In the genomic region with DNA sequence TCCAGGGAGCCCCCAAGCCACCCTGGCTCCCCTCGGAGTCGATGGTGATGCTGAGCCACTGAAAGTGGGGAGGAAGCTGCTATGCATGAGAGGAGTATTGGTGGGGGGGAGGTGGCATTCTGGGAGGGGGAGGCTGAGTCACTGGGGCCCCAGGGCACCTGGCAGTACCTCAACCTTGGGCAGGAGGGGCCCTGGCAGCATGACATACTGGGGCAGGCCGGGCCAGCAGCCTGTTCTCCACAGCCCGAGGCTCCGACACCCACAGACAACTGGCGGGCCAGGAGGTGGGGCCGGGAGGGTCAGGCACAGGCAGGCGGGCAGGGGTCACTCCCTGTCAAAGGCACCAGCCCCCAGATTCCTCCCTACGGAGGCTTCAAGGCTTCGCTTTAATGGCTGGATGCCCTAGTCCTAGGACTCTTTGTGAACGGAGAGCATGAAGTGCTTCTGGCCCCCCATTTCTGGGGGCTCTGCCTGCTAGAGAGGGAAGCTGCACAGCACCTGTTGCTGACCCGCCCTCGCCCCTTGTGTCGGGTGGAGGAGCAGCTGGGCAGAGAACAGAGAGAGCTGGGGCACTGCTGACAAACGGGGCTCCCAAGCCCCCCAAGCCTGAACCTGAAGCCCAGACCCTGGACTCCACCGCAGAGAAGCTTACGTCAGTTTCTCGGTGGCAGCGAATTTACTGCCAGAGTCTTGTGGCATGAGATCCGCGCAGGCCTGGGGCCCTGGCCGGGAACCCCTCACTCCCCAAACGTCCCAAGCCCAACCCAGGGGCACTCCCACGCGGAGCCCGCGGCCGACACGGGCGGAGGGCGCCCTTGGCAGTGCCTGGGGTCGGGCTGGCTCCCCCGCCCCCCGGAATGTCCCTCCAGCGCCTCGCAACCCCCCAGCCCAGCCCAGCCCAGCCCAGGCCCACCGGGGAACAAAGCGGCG, we compare ENCODE assay signal across 8 cellular contexts.
A peak's percentile ranks its signal among the peaks of the same experiment; 100 is the strongest.
DNase-seq lines count a peak whose midpoint lies in the region; ATAC-seq and TF ChIP-seq lines count a peak whose summit lies in the region.

No MANE protein-coding gene starts in this region.

- H3K27me3 ChIP-seq in ACC112 (ENCODE audit: insufficient read depth, low read length) (no peaks in the 10 kb centered on the region), HUES6 (ENCODE audit: control insufficient read depth, insufficient read depth, low read length) (no peaks in the 10 kb centered on the region), subcutaneous abdominal adipose tissue (ENCODE audit: control insufficient read depth in 5 of 5, insufficient read depth in 4 of 5, low read length in 5 of 5) (no peaks in the 10 kb centered on the region)

- H3K27ac ChIP-seq in ACC112 (ENCODE audit: low read depth, low read length) (no peak overlapping the region), HUES6 (ENCODE audit: low read depth, low read length) (peak overlapping the region; percentile 70; the same call in 1 of the 2 replicates), subcutaneous abdominal adipose tissue (ENCODE audit: low read depth, low read length) (peak overlapping the region; percentile 79)

- no peak for TF ChIP-seq POLR2A in GM18505 (IDR thresholded peaks at IDR 0.05; ENCODE audit: borderline replicate concordance, extremely low read depth, insufficient read depth, insufficient read length)

- H3K36me3 ChIP-seq in ACC112 (ENCODE audit: insufficient read depth, low read length) (no peaks in the 10 kb centered on the region), HUES6 (ENCODE audit: control insufficient read depth, insufficient read depth, low read length) (peaks cover 25% of the 10 kb centered on the region), subcutaneous abdominal adipose tissue (ENCODE audit: control insufficient read depth in 5 of 5, insufficient read depth in 5 of 5, low read length in 5 of 5) (peaks cover 0 to 24% (median 7%) of the 10 kb centered on the region in 5 donors)

- H3K9ac ChIP-seq in HUES6 (ENCODE audit: low read length) (peak overlapping the region; percentile 78), subcutaneous abdominal adipose tissue (ENCODE audit: low read length in 5 of 5) (peak overlapping the region; percentile 63 to 93 (median 85))

- DNase-seq in astrocyte of the hippocampus (ENCODE audit: low read depth, low spot score) (peak; percentile 55), iris pigment epithelial cell (ENCODE audit: low read depth) (peak; percentile 25), NAMALWA (ENCODE audit: low spot score) (no peak)

- H3K4me3 ChIP-seq in ACC112 (ENCODE audit: low read depth, low read length) (peak overlapping the region; percentile 81), HUES6 (ENCODE audit: low read depth, low read length) (peak overlapping the region; percentile 95), subcutaneous abdominal adipose tissue (ENCODE audit: low read depth in 1 of 5, low read length in 5 of 5) (peak overlapping the region; percentile 78 to 92 (median 81))

- peaks cover 3% of the 10 kb centered on the region for H3K79me2 ChIP-seq in ACC112 (ENCODE audit: control insufficient read depth, insufficient read depth, low read length, unreplicated experiment)

- peak overlapping the region; percentile 88 for H2AFZ ChIP-seq in ACC112 (ENCODE audit: low read length, unreplicated experiment)

- H3K4me1 ChIP-seq in ACC112 (ENCODE audit: control insufficient read depth, insufficient read depth, low read length, unreplicated experiment), result peaks cover 19% of the 10 kb centered on the region
- H3K4me1 ChIP-seq in HUES6 (ENCODE audit: control insufficient read depth, insufficient read depth, low read length), result peaks cover 9% of the 10 kb centered on the region
- peaks cover 5 to 71% (median 55%) of the 10 kb centered on the region in 5 donors for H3K4me1 ChIP-seq in subcutaneous abdominal adipose tissue (ENCODE audit: control insufficient read depth in 5 of 5, insufficient read depth in 5 of 5, low read length in 5 of 5)

- ATAC-seq in GM18505 (IDR thresholded peaks at IDR 0.05; ENCODE audit: unreplicated experiment) (no peak), GM18861 (IDR thresholded peaks at IDR 0.05; ENCODE audit: unreplicated experiment) (no peak)

- H3K9me3 ChIP-seq in HUES6 (ENCODE audit: control insufficient read depth, insufficient read depth, low read depth, low read length) (no peaks in the 10 kb centered on the region), subcutaneous abdominal adipose tissue (ENCODE audit: control insufficient read depth in 5 of 5, low read length in 5 of 5) (no peaks in the 10 kb centered on the region)
